ENCODE assay signal across 17 cellular contexts in genomic region chr2:10859261-10859660, GRCh38. TPM values are rescaled to one million over a fixed set of nuclear protein-coding genes. Genes with fewer than 3 reads are reported as not detected.
DNase-seq lines count a peak whose midpoint lies in the region; ATAC-seq and TF ChIP-seq lines count a peak whose summit lies in the region.
"Had no signal": no experiment of that assay in that cellular context is flagged by ENCODE, and none has a peak within 500 bp of the region (broad histone marks: within the 10 kb centered on the region; RNA-seq: fewer than 3 reads in every experiment).

No MANE protein-coding gene starts in this region.

- CTCF ChIA-PET in PC-3 (lab: Charles Lee): no interaction called here
- CTCF ChIA-PET in CD4-positive, alpha-beta memory T cell (lab: Charles Lee; ENCODE audit: partially characterized antibody): no interaction called here

- H3K9me2 ChIP-seq in PC-3 (replicated peaks; ENCODE audit: low read length): no peaks in the 10 kb centered on the region

- no peak overlapping the region for H2AFZ ChIP-seq in PC-3 (ENCODE audit: low read length)
- H2AFZ ChIP-seq: GM23248 had no signal

- H3K27me3 Mint-ChIP-seq in stimulated activated naive B cell treated with anti-CD40 and anti-IgM and Interleukin-4, amounts not matched to agents 10 μg/mL and 1 μg/mL and 100 μg/mL, for 72 hours: peaks cover 63 to 71% of the 10 kb centered on the region in 2 donors
- peaks cover 43% of the 10 kb centered on the region for H3K27me3 Mint-ChIP-seq in T-helper 17 cell
- peaks cover 2 to 20% of the 10 kb centered on the region in 2 donors for H3K27me3 Mint-ChIP-seq in CD4-positive, alpha-beta memory T cell

- no peaks in the 10 kb centered on the region for H3K9me3 Mint-ChIP-seq in stimulated activated naive B cell treated with anti-CD40 and anti-IgM and Interleukin-4, amounts not matched to agents 10 μg/mL and 1 μg/mL and 100 μg/mL, for 72 hours
- no peaks in the 10 kb centered on the region for H3K9me3 Mint-ChIP-seq in CD4-positive, alpha-beta memory T cell
- H3K9me3 Mint-ChIP-seq: CD8-positive, alpha-beta T cell had no signal

- H3K9me3 ChIP-seq in PC-3 (ENCODE audit: low read length) (no peaks in the 10 kb centered on the region), T-helper 17 cell (ENCODE audit: control insufficient read depth, low read length, poor library complexity, severe bottlenecking) (no peaks in the 10 kb centered on the region)
- no peaks in the 10 kb centered on the region for H3K9me3 ChIP-seq in CD4-positive, alpha-beta memory T cell (ENCODE audit: control insufficient read depth in 1 of 2, low read length in 2 of 2)
- H3K9me3 ChIP-seq: Caco-2 had no signal

- peaks cover 11 to 19% of the 10 kb centered on the region in 2 donors for H3K4me1 Mint-ChIP-seq in stimulated activated naive B cell treated with anti-CD40 and anti-IgM and Interleukin-4, amounts not matched to agents 10 μg/mL and 1 μg/mL and 100 μg/mL, for 72 hours
- H3K4me1 Mint-ChIP-seq in T-helper 17 cell: peaks cover 17% of the 10 kb centered on the region
- peaks cover 9 to 17% (median 12%) of the 10 kb centered on the region in 4 donors for H3K4me1 Mint-ChIP-seq in CD4-positive, alpha-beta memory T cell

- no peaks in the 10 kb centered on the region for H4K20me1 ChIP-seq in PC-3 (ENCODE audit: low read length)

- TF ChIP-seq CTCF in LNCaP clone FGC (IDR thresholded peaks at IDR 0.05; ENCODE audit: control insufficient read depth, extremely low read depth, insufficient read depth) (no peak), PC-3 (conservative IDR thresholded peaks at IDR 0.05; ENCODE audit: low read depth, low read length) (no peak)

- no peak overlapping the region for H3K4me3 Mint-ChIP-seq in stimulated activated naive B cell treated with anti-CD40 and anti-IgM and Interleukin-4, amounts not matched to agents 10 μg/mL and 1 μg/mL and 100 μg/mL, for 72 hours
- H3K4me3 Mint-ChIP-seq in T-helper 17 cell: no peak overlapping the region
- no peak overlapping the region for H3K4me3 Mint-ChIP-seq in CD4-positive, alpha-beta memory T cell
- H3K4me3 Mint-ChIP-seq: CD8-positive, alpha-beta T cell had no signal

- H3K4me1 ChIP-seq in PC-3 (ENCODE audit: insufficient read depth, low read length): no peaks in the 10 kb centered on the region
- H3K4me1 ChIP-seq in CD4-positive, alpha-beta memory T cell (ENCODE audit: insufficient read depth, low read length): peaks cover 14% of the 10 kb centered on the region
- H3K4me1 ChIP-seq: Caco-2 had no signal

- no TSS peak for BruUV-seq in PC-3 (replicated peaks; lab: Mats Ljungman, UMichigan)

- no peak overlapping the region for H3K9ac ChIP-seq in PC-3 (ENCODE audit: low read length)
- H3K9ac ChIP-seq: GM23248 had no signal

- POLR2A ChIA-PET in PC-3 (lab: Charles Lee; ENCODE audit: unreplicated experiment): no interaction called here
- POLR2A ChIA-PET in CD4-positive, alpha-beta memory T cell (lab: Charles Lee; ENCODE audit: partially characterized antibody): no interaction called here

- no peak overlapping the region for H3K4me2 ChIP-seq in PC-3 (ENCODE audit: low read length)

- intact Hi-C loops in PC-3 (cut with micrococcal nuclease): no loop called here
- intact Hi-C loops in CD4-positive, alpha-beta memory T cell (cut with micrococcal nuclease): no loop called here

- peaks cover 86% of the 10 kb centered on the region for H3K27me3 ChIP-seq in PC-3 (ENCODE audit: low read length)
- H3K27me3 ChIP-seq in CD4-positive, alpha-beta memory T cell (ENCODE audit: insufficient read depth, low read length): no peaks in the 10 kb centered on the region

- no peaks in the 10 kb centered on the region for H3K36me3 ChIP-seq in PC-3 (ENCODE audit: low read depth, low read length)
- no peaks in the 10 kb centered on the region for H3K36me3 ChIP-seq in CD4-positive, alpha-beta memory T cell (ENCODE audit: insufficient read depth, low read length)

- no peaks in the 10 kb centered on the region for H3F3A ChIP-seq in PC-3 (ENCODE audit: low read length, unreplicated experiment)

- no peaks in the 10 kb centered on the region for H3K36me3 Mint-ChIP-seq in stimulated activated naive B cell treated with anti-CD40 and anti-IgM and Interleukin-4, amounts not matched to agents 10 μg/mL and 1 μg/mL and 100 μg/mL, for 72 hours
- peaks cover 7% of the 10 kb centered on the region for H3K36me3 Mint-ChIP-seq in T-helper 17 cell (ENCODE audit: low read depth)
- H3K36me3 Mint-ChIP-seq in CD4-positive, alpha-beta memory T cell: no peaks in the 10 kb centered on the region
- H3K36me3 Mint-ChIP-seq: CD8-positive, alpha-beta T cell had no signal

- no peak overlapping the region for H3K27ac ChIP-seq in PC-3 (ENCODE audit: low read length)
- no peak overlapping the region for H3K27ac ChIP-seq in CD4-positive, alpha-beta memory T cell (ENCODE audit: low read depth, low read length)
- H3K27ac ChIP-seq: GM23248 had no signal

- DNase-seq in LNCaP clone FGC (ENCODE audit: low read depth) (peak; percentile 85), PC-3 (no peak), T-helper 17 cell (no peak), EL (no peak)
- DNase-seq in stimulated activated naive B cell treated with anti-CD40 and anti-IgM and Interleukin-4, amounts not matched to agents 10 μg/mL and 1 μg/mL and 100 μg/mL, for 72 hours: no peak
- DNase-seq in CD4-positive, alpha-beta memory T cell: no peak
- DNase-seq: C1 segment of cervical spinal cord; Caco-2; CD8-positive, alpha-beta T cell; DMS153; DND-41; GDM1; GM23248; H7; HCEC 1CT had no signal

- peak overlapping the region; percentile 11 for H3K27ac Mint-ChIP-seq in stimulated activated naive B cell treated with anti-CD40 and anti-IgM and Interleukin-4, amounts not matched to agents 10 μg/mL and 1 μg/mL and 100 μg/mL, for 72 hours
- H3K27ac Mint-ChIP-seq in T-helper 17 cell: no peak overlapping the region
- no peak overlapping the region for H3K27ac Mint-ChIP-seq in CD4-positive, alpha-beta memory T cell
- H3K27ac Mint-ChIP-seq: CD8-positive, alpha-beta T cell had no signal

- peak; percentile 27; the same call in 1 of the 2 replicates for ATAC-seq in PC-3
- ATAC-seq in stimulated activated naive B cell treated with anti-CD40 and anti-IgM and Interleukin-4, amounts not matched to agents 10 μg/mL and 1 μg/mL and 100 μg/mL, for 72 hours (replicated peaks): no peak
- no peak for ATAC-seq in T-helper 17 cell
- ATAC-seq: CD8-positive, alpha-beta T cell; GM12878 had no signal

- H3K4me3 ChIP-seq in LNCaP clone FGC (ENCODE audit: low read depth, low read length) (no peak overlapping the region), PC-3 (ENCODE audit: low read length) (no peak overlapping the region)
- no peak overlapping the region for H3K4me3 ChIP-seq in CD4-positive, alpha-beta memory T cell (ENCODE audit: low read length in 2 of 2)
- H3K4me3 ChIP-seq: GM12878, GM23248 had no signal

- no peaks in the 10 kb centered on the region for H3K79me2 ChIP-seq in PC-3 (ENCODE audit: low read length)

RNA-seq across cellular contexts. Expression of gene PDIA6, which starts 46.7 kb away (rescaled TPM):
- total RNA-seq in PC-3 (2014; rRNA removed): 350 and 351 TPM in 2 replicates
- total RNA-seq in T-helper 17 cell: 10 to 100 TPM; 53.3 to 57.4 TPM
- 10 to 100 TPM; 75.9 to 84.7 TPM for total RNA-seq in CD4-positive, alpha-beta memory T cell
- 100 to 1,000 TPM; 140 to 273 TPM for polyA plus RNA-seq in CD4-positive, alpha-beta memory T cell

RNA-seq across cellular contexts. Expression of gene KCNF1, which starts 52.5 kb away (rescaled TPM):
- total RNA-seq in PC-3 (2014; rRNA removed) (1.3 and 1.8 TPM in 2 replicates), T-helper 17 cell (not detected)
- total RNA-seq in CD4-positive, alpha-beta memory T cell: not detected
- not detected for polyA plus RNA-seq in CD4-positive, alpha-beta memory T cell
- total RNA-seq: CD8-positive, alpha-beta T cell; GM12878 had no signal
- polyA plus RNA-seq: BJ, GM12878 had no signal
